13 cellular contexts compared by ENCODE assay signal in genomic region chr22:26887456-26887855, GRCh38.
DNase-seq lines count a peak whose midpoint lies in the region; ATAC-seq and TF ChIP-seq lines count a peak whose summit lies in the region.
"Had no signal": no experiment of that assay in that cellular context is flagged by ENCODE, and none has a peak within 500 bp of the region (broad histone marks: within the 10 kb centered on the region; RNA-seq: fewer than 3 reads in every experiment).

No MANE protein-coding gene starts in this region.

- H3K4ac ChIP-seq in trophoblast cell (ENCODE audit: low read depth, low read length) = no peak overlapping the region

- no peak overlapping the region for H3K4me2 ChIP-seq in trophoblast cell (ENCODE audit: low read length)

- no peak overlapping the region for H3K23ac ChIP-seq in trophoblast cell (ENCODE audit: low read length)

- intact Hi-C loops in lower lobe of right lung (cut with DNase I) = no loop called here

- no peak overlapping the region for H2AK5ac ChIP-seq in trophoblast cell (ENCODE audit: low read length)

- H3K14ac ChIP-seq in trophoblast cell (ENCODE audit: low read length) = no peak overlapping the region

- H3K9me3 ChIP-seq in trophoblast cell (ENCODE audit: insufficient read depth, low read depth, low read length) (no peaks in the 10 kb centered on the region), lower lobe of right lung (no peaks in the 10 kb centered on the region)

- WGBS in trophoblast cell (ENCODE audit: extremely low coverage, insufficient coverage, insufficient read length) = no CpG with 5 or more reads among the region's 6 CpGs

- ATAC-seq in lower lobe of right lung = no peak
- ATAC-seq: PC-3; stimulated activated naive CD8-positive, alpha-beta T cell treated with anti-CD3 and anti-CD28 coated beads, Interleukin-15, Interleukin-2, amounts not matched to agents 100 U/mL and 50 U/mL, for 24 hours; WTC11 had no signal

- H4K91ac ChIP-seq in trophoblast cell (ENCODE audit: low read depth, low read length) = no peak overlapping the region

- H2AFZ ChIP-seq in trophoblast cell (ENCODE audit: insufficient read depth, low read length, poor library complexity) = no peak overlapping the region

- no peak overlapping the region for H4K12ac ChIP-seq in trophoblast cell (ENCODE audit: low read depth, low read length)

- H3K9ac ChIP-seq in trophoblast cell (ENCODE audit: low read length) = no peak overlapping the region

- H2BK120ac ChIP-seq in trophoblast cell (ENCODE audit: insufficient read depth, low read length, poor library complexity) = no peak overlapping the region

- peak overlapping the region; percentile 66 for H2BK12ac ChIP-seq in trophoblast cell (ENCODE audit: low read length)

- no peak overlapping the region for H3K18ac ChIP-seq in trophoblast cell (ENCODE audit: low read length)

- H3K4me1 ChIP-seq in trophoblast cell (ENCODE audit: control insufficient read depth in 1 of 2, insufficient read depth in 2 of 2, low read length in 2 of 2) = peaks cover 8 to 16% of the 10 kb centered on the region in 2 experiments
- H3K4me1 ChIP-seq in lower lobe of right lung = no peaks in the 10 kb centered on the region

- H2BK5ac ChIP-seq in trophoblast cell (ENCODE audit: low read depth, low read length, poor library complexity) = peak overlapping the region; percentile 11

- no peak overlapping the region for H3K4me3 ChIP-seq in fibroblast of the aortic adventitia (ENCODE audit: low read depth, low read length)
- no peak overlapping the region for H3K4me3 ChIP-seq in trophoblast cell (ENCODE audit: low read depth, low read length)
- H3K4me3 ChIP-seq in lower lobe of right lung = no peak overlapping the region

- no peak overlapping the region for H4K8ac ChIP-seq in trophoblast cell (ENCODE audit: low read depth, low read length)

- H3K36me3 ChIP-seq in trophoblast cell (ENCODE audit: control insufficient read depth in 1 of 2, insufficient read depth in 2 of 2, low read length in 2 of 2) (no peaks in the 10 kb centered on the region), lower lobe of right lung (no peaks in the 10 kb centered on the region)

- H3K79me1 ChIP-seq in trophoblast cell (ENCODE audit: low read length) = peaks cover 6% of the 10 kb centered on the region

- DNase-seq in ELR (ENCODE audit: low read depth) = peak; percentile 74
- peak; percentile 4 for DNase-seq in SW480 (ENCODE audit: low spot score)
- peak; percentile 93 for DNase-seq in fibroblast of the aortic adventitia (ENCODE audit: low read depth)
- no peak for DNase-seq in trophoblast cell
- no peak for DNase-seq in lower lobe of right lung
- DNase-seq in mucosa of gallbladder (ENCODE audit: low spot score) = no peak
- no peak for DNase-seq in NCI-H146 (lab: John Stamatoyannopoulos, UW)
- DNase-seq in NOMO-1 (lab: John Stamatoyannopoulos, UW; ENCODE audit: unreplicated experiment in 2 of 2) = no peak
- DNase-seq: DMS79 treated with DMSO at 0.1 percent for 48 hours; NCI-H1105 treated with DMSO at 0.1 percent for 48 hours; PC-3; stimulated activated naive CD8-positive, alpha-beta T cell treated with anti-CD3 and anti-CD28 coated beads, Interleukin-15, Interleukin-2, amounts not matched to agents 100 U/mL and 50 U/mL, for 24 hours had no signal

- no peak for TF ChIP-seq CTCF in fibroblast of the aortic adventitia (IDR thresholded peaks at IDR 0.05; ENCODE audit: insufficient read depth, low read length)
- TF ChIP-seq CTCF in lower lobe of right lung (IDR thresholded peaks at IDR 0.05) = no peak

- H3K27me3 ChIP-seq in trophoblast cell (ENCODE audit: insufficient read depth, low read length) = no peaks in the 10 kb centered on the region
- H3K27me3 ChIP-seq in lower lobe of right lung (ENCODE audit: low read depth) = no peaks in the 10 kb centered on the region

- peak overlapping the region; percentile 48 for H3K27ac ChIP-seq in trophoblast cell (ENCODE audit: low read depth, low read length)
- H3K27ac ChIP-seq in lower lobe of right lung = no peak overlapping the region

- H3K79me2 ChIP-seq in trophoblast cell (ENCODE audit: control insufficient read depth, insufficient read depth, low read length, poor library complexity) = no peaks in the 10 kb centered on the region

Comparison
In these comparisons a context has a peak if more than half of its experiments do, and no peak if none do; other contexts are left out.
1. DNase-seq: peak in ELR (single experiment), SW480 (single experiment) and fibroblast of the aortic adventitia (single experiment); none in trophoblast cell (0 of 2), lower lobe of right lung (single experiment), mucosa of gallbladder (single experiment), NCI-H146 (single experiment) and NOMO-1 (0 of 2).